ENCODE assay signal across 8 cellular contexts in the genomic region with DNA sequence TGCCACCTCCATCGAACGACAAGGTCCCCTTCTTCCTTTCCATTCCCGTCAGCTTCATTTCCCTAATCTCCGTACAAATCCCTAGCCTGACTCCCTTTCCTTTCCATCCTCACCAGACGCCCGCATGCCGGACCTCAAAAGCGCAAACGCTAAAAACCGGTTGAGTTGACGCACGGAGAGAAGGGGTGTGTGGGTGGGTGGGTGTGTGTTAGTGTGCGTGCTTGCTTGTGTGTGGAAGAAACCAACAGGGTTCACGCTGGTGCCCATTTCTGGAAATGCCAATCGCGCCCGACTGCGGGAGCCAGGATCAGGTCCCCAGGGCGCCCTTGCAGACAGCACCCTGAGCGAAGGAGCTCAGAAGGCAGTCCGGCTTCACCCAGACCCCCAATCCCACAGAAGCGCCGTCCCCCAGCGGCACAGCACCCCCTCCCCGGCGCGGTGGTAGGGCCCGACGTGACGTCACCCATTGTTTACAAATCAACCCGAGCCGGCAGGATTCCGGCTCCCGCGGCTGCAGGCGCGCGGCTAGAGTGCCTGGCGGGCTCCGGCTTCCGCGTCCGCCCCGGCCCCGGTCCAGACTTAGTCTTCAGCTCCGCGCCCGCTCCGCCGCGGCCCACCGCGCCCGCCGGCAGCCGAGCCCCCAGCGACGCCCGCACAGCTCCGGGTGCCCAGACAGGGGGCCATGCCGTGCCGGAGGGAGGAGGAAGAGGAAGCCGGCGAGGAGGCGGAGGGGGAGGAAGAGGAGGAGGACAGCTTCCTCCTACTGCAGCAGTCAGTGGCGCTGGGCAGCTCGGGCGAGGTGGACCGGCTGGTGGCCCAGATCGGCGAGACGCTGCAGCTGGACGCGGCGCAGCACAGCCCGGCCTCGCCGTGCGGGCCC. TPM values are rescaled to one million over a fixed set of nuclear protein-coding genes. Genes with fewer than 3 reads are reported as not detected.
DNase-seq lines count a peak whose midpoint lies in the region; ATAC-seq lines count a peak whose summit lies in the region.

A gene with protein sequence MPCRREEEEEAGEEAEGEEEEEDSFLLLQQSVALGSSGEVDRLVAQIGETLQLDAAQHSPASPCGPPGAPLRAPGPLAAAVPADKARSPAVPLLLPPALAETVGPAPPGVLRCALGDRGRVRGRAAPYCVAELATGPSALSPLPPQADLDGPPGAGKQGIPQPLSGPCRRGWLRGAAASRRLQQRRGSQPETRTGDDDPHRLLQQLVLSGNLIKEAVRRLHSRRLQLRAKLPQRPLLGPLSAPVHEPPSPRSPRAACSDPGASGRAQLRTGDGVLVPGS (plus strand): TSS at position 500 of the 880 bp plus-strand sequence. CDS start 183 bp downstream, at position 683.

- DNase-seq in Caki2 (ENCODE audit: low read depth) (peak; percentile 79), HT1080 (ENCODE audit: low read depth) (peak; percentile 77), OCI-M1 (lab: John Stamatoyannopoulos, UW) (peak; percentile 92)
- DNase-seq in activated T-cell treated with anti-CD3 and anti-CD28 coated beads, Interleukin-2, amount 50 U/mL, for 1 hour, result peak; percentile 94
- peak; percentile 75 to 83 for DNase-seq in stimulated activated CD8-positive, alpha-beta memory T cell treated with anti-CD3 and anti-CD28 coated beads, Interleukin-7, amount 100 ng/mL, for 1 hour (ENCODE audit: low read depth in 2 of 2)

- ATAC-seq in GM21360 (IDR thresholded peaks at IDR 0.05; ENCODE audit: unreplicated experiment), result peak; percentile 76

- WGBS in esophagus, 2 donors, result 0 to 1% methylated on average over 65 to 79 of the region's 79 CpGs

- H3K4me3 ChIP-seq in esophagus (ENCODE audit: low read depth in 1 of 2, low read length in 2 of 2) (peak within 1 kb of the TSS; percentile 77 to 82), muscle layer of duodenum (ENCODE audit: low read depth in 1 of 2, low read length in 2 of 2) (peak within 1 kb of the TSS; percentile 74 to 84)

- H3K9me3 ChIP-seq in esophagus (ENCODE audit: control insufficient read depth in 2 of 2, insufficient read depth in 1 of 2, low read depth in 1 of 2, low read length in 1 of 2) (no peaks in the 10 kb centered on the region), muscle layer of duodenum (ENCODE audit: control insufficient read depth in 1 of 2, low read length in 2 of 2) (no peaks in the 10 kb centered on the region)

- in situ Hi-C loops in Caki2 (cut with HindIII; ENCODE audit: low pct_unique_long_range_greater_than_20kb, low sequenced_read_pairs), result no loop called here

- no peaks in the 10 kb centered on the region for H3K36me3 ChIP-seq in esophagus (ENCODE audit: control insufficient read depth in 2 of 2, insufficient read depth in 2 of 2, low read length in 1 of 2)
- H3K36me3 ChIP-seq in muscle layer of duodenum (ENCODE audit: control insufficient read depth in 1 of 2, insufficient read depth in 2 of 2, low read length in 2 of 2), result no peaks in the 10 kb centered on the region

- H3K27me3 ChIP-seq in esophagus (ENCODE audit: control insufficient read depth in 1 of 2, insufficient read depth in 2 of 2, low read length in 2 of 2) (no peaks in the 10 kb centered on the region), muscle layer of duodenum (ENCODE audit: low read depth, low read length) (no peaks in the 10 kb centered on the region)

- H3K4me1 ChIP-seq in esophagus (ENCODE audit: control insufficient read depth in 2 of 2, insufficient read depth in 2 of 2, low read length in 1 of 2) (peaks cover 7 to 13% of the 10 kb centered on the region in 2 donors), muscle layer of duodenum (ENCODE audit: control insufficient read depth in 1 of 2, insufficient read depth in 2 of 2, low read length in 2 of 2) (peaks cover 5 to 20% of the 10 kb centered on the region in 2 donors)

- H3K27ac ChIP-seq in esophagus (ENCODE audit: low read depth in 2 of 2, low read length in 1 of 2), result peak within 1 kb of the TSS; percentile 97 to 99
- H3K27ac ChIP-seq in muscle layer of duodenum (ENCODE audit: low read length), result peak within 1 kb of the TSS; percentile 86

RNA-seq across cellular contexts. Expression of the gene that starts here (rescaled TPM):
- total RNA-seq in Caki2 (2014; rRNA removed; shearing (Covaris generic); ENCODE audit: low replicate concordance), result 1.0 and 1.2 TPM in 2 replicates
- 3.3 and 4.3 TPM in 2 replicates for total RNA-seq in HT1080 (2014; rRNA removed; shearing (Covaris generic))
- polyA plus RNA-seq in HT1080 (2015; cell fraction: cytosol; rRNA removed), result 3.2 and 3.4 TPM in 2 replicates
- polyA plus RNA-seq in HT1080 (2015; cell fraction: nucleus; rRNA removed), result 2.0 and 3.1 TPM in 2 replicates
- polyA plus RNA-seq in esophagus, result 1 to 10 TPM; 1.2 to 1.8 TPM

Comparison
In these comparisons a context has a peak if more than half of its experiments do, and no peak if none do; other contexts are left out.
1. Peak in every context shown above with its lines: DNase-seq, ATAC-seq, H3K4me3 ChIP-seq and H3K27ac ChIP-seq.